ENCODE assay signal across 32 cellular contexts in the genomic region with DNA sequence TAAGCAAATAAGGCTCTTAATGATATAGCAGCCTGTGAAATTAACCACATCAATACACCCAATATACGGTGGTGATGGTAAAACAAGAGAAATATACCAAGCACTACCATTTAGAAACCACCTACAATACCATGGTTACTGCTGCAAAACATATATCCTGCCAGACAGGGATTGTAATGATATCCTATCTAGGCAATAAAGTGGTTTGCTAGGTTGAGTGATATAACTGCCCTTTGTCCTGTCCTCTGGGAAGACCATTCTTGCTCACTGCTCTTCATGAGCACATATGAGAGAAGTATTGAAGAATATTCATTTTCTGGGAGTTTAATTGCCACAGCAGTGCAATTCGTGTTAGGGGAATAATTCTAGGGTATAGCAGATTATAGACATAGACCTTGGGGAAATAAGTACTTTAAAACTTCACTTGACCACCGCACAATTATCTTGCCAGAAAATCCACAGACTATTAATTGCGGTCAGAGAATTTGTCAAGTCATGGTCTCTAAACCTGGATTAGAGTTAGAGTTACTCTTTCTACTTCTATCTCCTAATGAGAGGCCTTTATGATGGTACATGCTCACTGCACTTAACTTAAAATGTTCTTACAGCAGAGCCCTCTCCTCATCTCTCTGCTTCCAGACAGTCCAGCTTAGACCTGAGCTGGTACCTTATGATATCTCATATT.
"Had no signal": no experiment of that assay in that cellular context is flagged by ENCODE, and none has a peak within 500 bp of the region (broad histone marks: within the 10 kb centered on the region; RNA-seq: fewer than 3 reads in every experiment).

No MANE protein-coding gene starts in this region.

- H3K27ac ChIP-seq: brain microvascular endothelial cell, coronary artery, dorsolateral prefrontal cortex, gastrocnemius medialis, heart left ventricle had no signal

- DNase-seq: activated CD4-positive, alpha-beta memory T cell treated with anti-CD3 and anti-CD28 coated beads for 36 hours; activated CD4-positive, alpha-beta T cell treated with anti-CD3 and anti-CD28 coated beads for 36 hours; activated CD4-positive, alpha-beta T cell treated with anti-CD3 and anti-CD28 coated beads, Interleukin-2, amount 10 ng/mL, durations not matched to agents 24 days and 14 days; activated CD4-positive, CD25-positive, alpha-beta regulatory T cell; activated CD4-positive, CD25-positive, alpha-beta regulatory T cell treated with anti-CD3 and anti-CD28 coated beads, Interleukin-2, amount 50 U/mL, for 72 hours; activated CD8-positive, alpha-beta memory T cell treated with anti-CD3 and anti-CD28 coated beads, Interleukin-2, amount 10 ng/mL, durations not matched to agents 7 days and 5 days; activated CD8-positive, alpha-beta memory T cell treated with anti-CD3 and anti-CD28 coated beads, Interleukin-2, amount 50 U/mL, for 4 hours; activated CD8-positive, alpha-beta T cell treated with anti-CD3 and anti-CD28 coated beads, Interleukin-2, amount 10 ng/mL, durations not matched to agents 7 days and 5 days; activated effector memory CD4-positive, alpha-beta T cell treated with anti-CD3 and anti-CD28 coated beads, Interleukin-2, amount 50 U/mL, for 16 hours; activated naive CD4-positive, alpha-beta T cell treated with anti-CD3 and anti-CD28 coated beads for 36 hours; activated naive CD8-positive, alpha-beta T cell treated with anti-CD3 and anti-CD28 coated beads, Interleukin-2, amount 10 ng/mL, durations not matched to agents 7 days and 5 days; activated T-cell treated with anti-CD3 and anti-CD28 coated beads, Interleukin-2, amount 50 U/mL, for 1 hour; activated T-cell treated with anti-CD3 and anti-CD28 coated beads, Interleukin-2, amount 50 U/mL, for 48 hours; anterior cingulate cortex; brain microvascular endothelial cell; dorsolateral prefrontal cortex; effector memory CD4-positive, alpha-beta T cell; endodermal cell; foreskin fibroblast; gastrocnemius medialis; glutamatergic neuron; heart left ventricle; T-helper 2 cell had no signal

- H3K4me1 ChIP-seq: gastrocnemius medialis, heart left ventricle had no signal

- ATAC-seq: activated CD4-positive, alpha-beta T cell treated with anti-CD3 and anti-CD28 coated beads for 36 hours; activated CD8-positive, alpha-beta memory T cell treated with anti-CD3 and anti-CD28 coated beads, Interleukin-2, amount 10 ng/mL, durations not matched to agents 7 days and 5 days; activated CD8-positive, alpha-beta T cell treated with anti-CD3 and anti-CD28 coated beads, Interleukin-2, amount 10 ng/mL, durations not matched to agents 7 days and 5 days; esophagus mucosa; gastrocnemius medialis; heart left ventricle had no signal

- H3K36me3 ChIP-seq: brain microvascular endothelial cell, gastrocnemius medialis, heart left ventricle had no signal

- H3K27me3 Mint-ChIP-seq: activated CD4-positive, alpha-beta memory T cell treated with anti-CD3 and anti-CD28 coated beads for 36 hours; activated CD4-positive, alpha-beta T cell treated with anti-CD3 and anti-CD28 coated beads, Interleukin-2, amount 10 ng/mL, durations not matched to agents 24 days and 14 days; activated CD8-positive, alpha-beta memory T cell treated with anti-CD3 and anti-CD28 coated beads, Interleukin-2, amount 10 ng/mL, durations not matched to agents 7 days and 5 days; activated naive CD4-positive, alpha-beta T cell treated with anti-CD3 and anti-CD28 coated beads, Interleukin-2, amount 50 U/mL, for 24 hours; activated naive CD8-positive, alpha-beta T cell treated with anti-CD3 and anti-CD28 coated beads, Interleukin-2, amount 10 ng/mL, durations not matched to agents 7 days and 5 days; central memory CD8-positive, alpha-beta T cell; dendritic cell treated with granulocyte-macrophage colony-stimulating factor and Interleukin-4, amounts not matched to agents 40 ng/mL and 50 ng/mL, for 4 days had no signal

- H3K4me3 Mint-ChIP-seq: activated CD4-positive, alpha-beta memory T cell treated with anti-CD3 and anti-CD28 coated beads for 36 hours; activated CD4-positive, alpha-beta T cell treated with anti-CD3 and anti-CD28 coated beads for 36 hours; activated CD4-positive, alpha-beta T cell treated with anti-CD3 and anti-CD28 coated beads, Interleukin-2, amount 10 ng/mL, durations not matched to agents 24 days and 14 days; activated CD8-positive, alpha-beta memory T cell treated with anti-CD3 and anti-CD28 coated beads, Interleukin-2, amount 10 ng/mL, durations not matched to agents 7 days and 5 days; activated CD8-positive, alpha-beta T cell treated with anti-CD3 and anti-CD28 coated beads, Interleukin-2, amount 10 ng/mL, durations not matched to agents 7 days and 5 days; activated naive CD4-positive, alpha-beta T cell treated with anti-CD3 and anti-CD28 coated beads for 36 hours; activated naive CD4-positive, alpha-beta T cell treated with anti-CD3 and anti-CD28 coated beads, Interleukin-2, amount 50 U/mL, for 24 hours; activated T-helper 1 cell treated with anti-CD3 and anti-CD28 coated beads, Interleukin-12 subunit alpha, Interleukin-12 subunit beta, Interleukin-2, Interleukin-4 antibody, amounts not matched to agents 30 ng/mL and 10 ng/mL and 1 ng/mL, durations not matched to agents 14 hours and 24 hours and 36 hours; central memory CD8-positive, alpha-beta T cell; dendritic cell treated with granulocyte-macrophage colony-stimulating factor and Interleukin-4, amounts not matched to agents 40 ng/mL and 50 ng/mL, for 4 days; endodermal cell had no signal

- H3K4me1 Mint-ChIP-seq: activated CD4-positive, alpha-beta T cell treated with anti-CD3 and anti-CD28 coated beads for 36 hours; activated CD4-positive, alpha-beta T cell treated with anti-CD3 and anti-CD28 coated beads, Interleukin-2, amount 10 ng/mL, durations not matched to agents 24 days and 14 days; activated CD8-positive, alpha-beta memory T cell treated with anti-CD3 and anti-CD28 coated beads, Interleukin-2, amount 10 ng/mL, durations not matched to agents 7 days and 5 days; activated naive CD4-positive, alpha-beta T cell treated with anti-CD3 and anti-CD28 coated beads, Interleukin-2, amount 50 U/mL, for 24 hours; central memory CD8-positive, alpha-beta T cell had no signal

- H3K9me3 Mint-ChIP-seq: activated CD4-positive, alpha-beta T cell treated with anti-CD3 and anti-CD28 coated beads, Interleukin-2, amount 10 ng/mL, durations not matched to agents 24 days and 14 days; activated naive CD4-positive, alpha-beta T cell treated with anti-CD3 and anti-CD28 coated beads, Interleukin-2, amount 50 U/mL, for 24 hours; activated naive CD8-positive, alpha-beta T cell treated with anti-CD3 and anti-CD28 coated beads, Interleukin-2, amount 10 ng/mL, durations not matched to agents 7 days and 5 days; activated T-helper 2 cell treated with anti-CD3 and anti-CD28 coated beads, Interferon-gamma antibody, Interleukin-2, Interleukin-4, amounts not matched to agents 10 μg/mL and 5 μg/mL and 100 μg/mL, durations not matched to agents 14 hours and 24 hours and 36 hours had no signal

- H3K27ac Mint-ChIP-seq: activated CD4-positive, alpha-beta memory T cell treated with anti-CD3 and anti-CD28 coated beads for 36 hours; activated CD4-positive, alpha-beta T cell treated with anti-CD3 and anti-CD28 coated beads for 36 hours; activated CD4-positive, alpha-beta T cell treated with anti-CD3 and anti-CD28 coated beads, Interleukin-2, amount 10 ng/mL, durations not matched to agents 24 days and 14 days; activated CD8-positive, alpha-beta memory T cell treated with anti-CD3 and anti-CD28 coated beads, Interleukin-2, amount 10 ng/mL, durations not matched to agents 7 days and 5 days; activated naive CD4-positive, alpha-beta T cell treated with anti-CD3 and anti-CD28 coated beads for 36 hours; activated naive CD4-positive, alpha-beta T cell treated with anti-CD3 and anti-CD28 coated beads, Interleukin-2, amount 50 U/mL, for 24 hours; activated T-helper 1 cell treated with anti-CD3 and anti-CD28 coated beads, Interleukin-12 subunit alpha, Interleukin-12 subunit beta, Interleukin-2, Interleukin-4 antibody, amounts not matched to agents 30 ng/mL and 10 ng/mL and 1 ng/mL, durations not matched to agents 14 hours and 24 hours and 36 hours; activated T-helper 2 cell treated with anti-CD3 and anti-CD28 coated beads, Interferon-gamma antibody, Interleukin-2, Interleukin-4, amounts not matched to agents 10 μg/mL and 5 μg/mL and 100 μg/mL, durations not matched to agents 14 hours and 24 hours and 36 hours; dendritic cell treated with granulocyte-macrophage colony-stimulating factor and Interleukin-4, amounts not matched to agents 40 ng/mL and 50 ng/mL, for 4 days; endodermal cell had no signal

- H3K4me3 ChIP-seq: coronary artery, dorsolateral prefrontal cortex, gastrocnemius medialis, heart left ventricle had no signal

- H3K27me3 ChIP-seq: brain microvascular endothelial cell, dorsolateral prefrontal cortex, gastrocnemius medialis, heart left ventricle had no signal

- H3K9me3 ChIP-seq: gastrocnemius medialis had no signal

- FAIRE-seq: astrocyte, bronchial epithelial cell had no signal

- H3K36me3 Mint-ChIP-seq: activated CD4-positive, alpha-beta memory T cell treated with anti-CD3 and anti-CD28 coated beads for 36 hours; activated CD8-positive, alpha-beta memory T cell treated with anti-CD3 and anti-CD28 coated beads, Interleukin-2, amount 10 ng/mL, durations not matched to agents 7 days and 5 days; activated naive CD4-positive, alpha-beta T cell treated with anti-CD3 and anti-CD28 coated beads, Interleukin-2, amount 50 U/mL, for 24 hours had no signal
